ENCODE assay signal across 18 cellular contexts in the genomic region with DNA sequence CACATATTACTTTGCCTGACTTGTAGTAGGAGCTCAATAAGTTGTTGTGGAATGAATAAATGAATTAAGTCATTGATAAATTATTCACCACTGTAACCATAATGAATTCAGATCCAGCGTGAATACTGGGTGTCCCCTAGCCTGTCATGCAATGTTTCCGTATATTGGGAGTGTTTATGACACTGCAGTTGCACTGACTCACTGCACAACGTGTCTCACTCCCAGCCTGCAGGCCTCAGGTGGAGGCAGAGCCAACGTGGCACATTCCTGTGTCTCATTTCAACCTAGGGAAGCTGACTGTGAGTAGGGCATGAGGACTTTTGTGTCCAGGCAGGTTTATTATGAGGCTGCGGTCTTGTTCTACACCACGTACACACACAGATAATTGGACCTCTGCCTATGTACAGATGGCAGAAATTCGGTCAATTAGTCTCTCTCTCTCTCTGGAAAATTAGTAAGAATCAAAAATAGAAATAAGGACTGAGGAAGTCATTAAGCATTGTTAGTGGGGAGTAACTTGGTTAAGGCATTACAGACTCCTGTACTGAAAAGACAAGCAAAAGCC.
A peak's percentile ranks its signal among the peaks of the same experiment; 100 is the strongest.
DNase-seq lines count a peak whose midpoint lies in the region; ATAC-seq and TF ChIP-seq lines count a peak whose summit lies in the region.
"Had no signal": no experiment of that assay in that cellular context is flagged by ENCODE, and none has a peak within 500 bp of the region (broad histone marks: within the 10 kb centered on the region; RNA-seq: fewer than 3 reads in every experiment).

No MANE protein-coding gene starts in this region.

- H3K4me3 ChIP-seq in Peyer's patch (no peak overlapping the region), suprapubic skin (no peak overlapping the region)
- H3K4me3 ChIP-seq: breast epithelium, right lobe of liver, SK-N-MC had no signal

- TF ChIP-seq CTCF in GM10248 (IDR thresholded peaks at IDR 0.05; ENCODE audit: control extremely low read depth, extremely low read depth, low read depth, missing control alignments) = no peak
- TF ChIP-seq CTCF in Peyer's patch (IDR thresholded peaks at IDR 0.05) = no peak
- TF ChIP-seq CTCF in suprapubic skin (IDR thresholded peaks at IDR 0.05) = no peak

- H3K9me3 ChIP-seq in Peyer's patch (no peaks in the 10 kb centered on the region), suprapubic skin (no peaks in the 10 kb centered on the region)
- H3K9me3 ChIP-seq: breast epithelium, right lobe of liver had no signal

- H3K27ac ChIP-seq in Peyer's patch = peak overlapping the region in 1 of 4 donors; percentile 55
- H3K27ac ChIP-seq in suprapubic skin = peak overlapping the region; percentile 32
- H3K27ac ChIP-seq: right lobe of liver, SK-N-MC had no signal

- POLR2A ChIA-PET in GM10248 (lab: Yijun Ruan, JAX) = no interaction called here

- H3K36me3 ChIP-seq in Peyer's patch (no peaks in the 10 kb centered on the region), suprapubic skin (no peaks in the 10 kb centered on the region)
- H3K36me3 ChIP-seq: breast epithelium, right lobe of liver had no signal

- TF ChIP-seq EP300 in suprapubic skin (IDR thresholded peaks at IDR 0.05) = no peak

- CTCF ChIA-PET in GM10248 (lab: Yijun Ruan, JAX) = no interaction called here

- DNase-seq in GM10248 (ENCODE audit: extremely low spot score) (peak; percentile 1), Peyer's patch (peak in 2 of 3 donors; percentile 69 to 82), suprapubic skin (ENCODE audit: low spot score in 2 of 2) (no peak), NCI-H2029 (lab: John Stamatoyannopoulos, UW) (no peak)
- DNase-seq: activated CD4-positive, alpha-beta T cell treated with anti-CD3 and anti-CD28 coated beads, Interleukin-2, amount 50 U/mL, for 1 hour; DMS153; NCI-H2081; NCI-H526; occipital lobe; right lobe of liver; stimulated activated CD4-positive, alpha-beta T cell treated with anti-CD3 and anti-CD28 coated beads, Interleukin-4, amount 100 ng/mL, for 4 hours had no signal

- TF ChIP-seq POLR2A in Peyer's patch (IDR thresholded peaks at IDR 0.05) = no peak
- no peak for TF ChIP-seq POLR2A in suprapubic skin (IDR thresholded peaks at IDR 0.05)
- no peak for TF ChIP-seq POLR2A in GM18505 (IDR thresholded peaks at IDR 0.05; ENCODE audit: borderline replicate concordance, extremely low read depth, insufficient read depth, insufficient read length)

- peak; percentile 99 for ATAC-seq in esophagus mucosa
- ATAC-seq in GM21390 (IDR thresholded peaks at IDR 0.05; ENCODE audit: unreplicated experiment) = no peak
- no peak for ATAC-seq in HG02981 (IDR thresholded peaks at IDR 0.05; ENCODE audit: unreplicated experiment)
- ATAC-seq in GM18505 (IDR thresholded peaks at IDR 0.05; ENCODE audit: unreplicated experiment) = no peak
- ATAC-seq: left colon, right lobe of liver had no signal

- H3K4me1 ChIP-seq in Peyer's patch = no peaks in the 10 kb centered on the region
- H3K4me1 ChIP-seq in suprapubic skin = peaks cover 20% of the 10 kb centered on the region
- H3K4me1 ChIP-seq: breast epithelium had no signal

- WGBS in suprapubic skin = 55% methylated on average over 7 of the region's 7 CpGs

- H3K27me3 ChIP-seq in Peyer's patch (no peaks in the 10 kb centered on the region), suprapubic skin (no peaks in the 10 kb centered on the region)
- H3K27me3 ChIP-seq: breast epithelium, right lobe of liver had no signal

Comparison
In these comparisons a context has a peak if more than half of its experiments do, and no peak if none do; other contexts are left out.
1. DNase-seq: peak in GM10248 (single experiment) and Peyer's patch (2 of 3); none in suprapubic skin (0 of 2) and NCI-H2029 (single experiment).